Comparison of ENCODE assay signal across 1 cellular context in the genomic region with DNA sequence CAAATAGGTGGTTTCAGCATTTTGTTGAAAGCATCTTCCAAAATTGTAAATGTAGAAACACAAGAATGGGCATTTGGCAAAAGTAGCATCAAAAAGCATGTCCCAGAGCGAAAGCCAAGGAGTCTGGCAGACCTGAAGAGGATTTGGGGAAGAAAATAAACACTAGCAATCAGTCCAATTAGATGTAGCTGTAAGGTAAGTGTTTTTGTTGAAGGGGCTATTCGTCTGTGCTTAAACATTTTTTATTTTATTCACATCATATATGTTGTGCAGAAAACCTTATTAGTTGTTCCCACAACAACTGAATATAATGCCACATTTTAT.
TF ChIP-seq lines count a peak whose summit lies in the region.

No MANE protein-coding gene starts in this region.

TF ChIP-seq in GM23338, 12 proteins besides CTCF, POLR2A, EP300 and RAD21 (continued from another document):
- no peak for TF ChIP-seq ZNF462 (CRISPR knock-in tag; IDR thresholded peaks at IDR 0.05)
- TF ChIP-seq ETS1 (IDR thresholded peaks at IDR 0.05), result no peak
- no peak for TF ChIP-seq ZNF114 (CRISPR knock-in tag; IDR thresholded peaks at IDR 0.05)
- no peak for TF ChIP-seq JUNB (IDR thresholded peaks at IDR 0.05; ENCODE audit: unreplicated experiment)
